27 cellular contexts compared by ENCODE assay signal in the genomic region with DNA sequence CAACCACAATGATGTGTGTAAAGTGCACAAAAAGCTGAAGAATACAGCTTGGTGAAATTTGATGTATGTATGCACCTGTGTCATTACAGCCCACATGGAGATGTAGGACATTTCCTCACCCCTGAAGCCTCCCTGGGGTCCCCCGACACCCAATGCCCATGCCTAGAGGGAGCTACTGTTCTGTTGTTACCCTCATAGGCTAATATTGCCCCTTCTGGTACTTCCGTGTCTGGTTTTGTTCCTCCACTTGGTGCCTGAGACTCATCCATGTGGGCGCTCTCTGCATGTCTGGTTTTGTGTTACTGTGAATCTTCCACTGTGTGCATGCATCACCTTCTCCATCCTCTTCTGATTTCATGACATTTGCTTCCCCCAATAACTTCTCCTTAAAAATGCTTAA. TPM values are rescaled to one million over a fixed set of nuclear protein-coding genes. Genes with fewer than 3 reads are reported as not detected.
"Had no signal": no experiment of that assay in that cellular context is flagged by ENCODE, and none has a peak within 500 bp of the region (broad histone marks: within the 10 kb centered on the region; RNA-seq: fewer than 3 reads in every experiment).

No MANE protein-coding gene starts in this region.

- H3K4me3 ChIP-seq: ascending aorta, esophagus muscularis mucosa, gastroesophageal sphincter, heart left ventricle, upper lobe of left lung had no signal

- DNase-seq: activated CD4-positive, alpha-beta T cell treated with anti-CD3 and anti-CD28 coated beads, Interleukin-2, amount 50 U/mL, for 1 hour; brain microvascular endothelial cell; caudate nucleus; effector CD8-positive, alpha-beta T cell; heart left ventricle; left ventricle myocardium superior; mammary epithelial cell; right cardiac atrium; stimulated activated CD4-positive, alpha-beta T cell treated with anti-CD3 and anti-CD28 coated beads, Interleukin-4, amount 100 ng/mL, for 24 hours; stimulated activated naive CD8-positive, alpha-beta T cell treated with anti-CD3 and anti-CD28 coated beads, Interleukin-15, Interleukin-2, amounts not matched to agents 100 U/mL and 50 U/mL, for 24 hours; T-helper 17 cell had no signal

- H3K4me1 ChIP-seq: ascending aorta, esophagus muscularis mucosa, gastroesophageal sphincter, heart left ventricle, parathyroid adenoma, upper lobe of left lung had no signal

- H3K27me3 ChIP-seq: ascending aorta, brain microvascular endothelial cell, upper lobe of left lung had no signal

- H3K27ac Mint-ChIP-seq: activated naive CD4-positive, alpha-beta T cell treated with anti-CD3 and anti-CD28 coated beads, Interleukin-2, amount 50 U/mL, for 72 hours; activated T-helper 1 cell treated with anti-CD3 and anti-CD28 coated beads, Interleukin-12 subunit alpha, Interleukin-12 subunit beta, Interleukin-2, Interleukin-4 antibody, amounts not matched to agents 30 ng/mL and 10 ng/mL and 1 ng/mL, durations not matched to agents 14 hours and 24 hours and 36 hours; dendritic cell treated with granulocyte-macrophage colony-stimulating factor and Interleukin-4, amounts not matched to agents 40 ng/mL and 50 ng/mL, for 4 days; nephron; T-helper 17 cell had no signal

- H3K36me3 ChIP-seq: ascending aorta, brain microvascular endothelial cell, esophagus muscularis mucosa, gastroesophageal sphincter, heart left ventricle, neutrophil, upper lobe of left lung had no signal

- H2AFZ ChIP-seq: parathyroid adenoma had no signal

- H3K27ac ChIP-seq: ascending aorta, brain microvascular endothelial cell, esophagus muscularis mucosa, gastroesophageal sphincter, heart left ventricle, neutrophil, parathyroid adenoma, upper lobe of left lung had no signal

- H3K9me3 ChIP-seq: neutrophil had no signal

- H3K9ac ChIP-seq: parathyroid adenoma had no signal

- ATAC-seq: activated CD4-positive, CD25-positive, alpha-beta regulatory T cell treated with anti-CD3 and anti-CD28 coated beads, Interleukin-2, amount 50 U/mL, for 24 hours; activated naive CD4-positive, alpha-beta T cell treated with anti-CD3 and anti-CD28 coated beads, Interleukin-2, amount 50 U/mL, for 72 hours; gastroesophageal sphincter; heart left ventricle; left ventricle myocardium superior; right cardiac atrium; stimulated activated naive CD8-positive, alpha-beta T cell treated with anti-CD3 and anti-CD28 coated beads, Interleukin-15, Interleukin-2, amounts not matched to agents 100 U/mL and 50 U/mL, for 24 hours; T-helper 17 cell had no signal

- H3K4me3 Mint-ChIP-seq: activated T-helper 1 cell treated with anti-CD3 and anti-CD28 coated beads, Interleukin-12 subunit alpha, Interleukin-12 subunit beta, Interleukin-2, Interleukin-4 antibody, amounts not matched to agents 30 ng/mL and 10 ng/mL and 1 ng/mL, durations not matched to agents 14 hours and 24 hours and 36 hours; dendritic cell treated with granulocyte-macrophage colony-stimulating factor and Interleukin-4, amounts not matched to agents 40 ng/mL and 50 ng/mL, for 4 days; nephron; T-helper 17 cell had no signal

- H3K4me1 Mint-ChIP-seq: T-helper 17 cell had no signal

- H3K79me2 ChIP-seq: parathyroid adenoma had no signal

RNA-seq across cellular contexts. Expression of gene TNFRSF13B, which starts 18.6 kb away (rescaled TPM):
- total RNA-seq: activated CD8-positive, alpha-beta memory T cell treated with anti-CD3 and anti-CD28 coated beads for 36 hours; activated naive CD4-positive, alpha-beta T cell treated with anti-CD3 and anti-CD28 coated beads, Interleukin-2, amount 50 U/mL, for 72 hours; activated T-helper 1 cell treated with anti-CD3 and anti-CD28 coated beads, Interleukin-12 subunit alpha, Interleukin-12 subunit beta, Interleukin-2, Interleukin-4 antibody, amounts not matched to agents 30 ng/mL and 10 ng/mL and 1 ng/mL, durations not matched to agents 14 hours and 24 hours and 36 hours; ascending aorta; endothelial cell of umbilical vein; heart left ventricle; left ventricle myocardium superior; mammary epithelial cell; myocyte; pulmonary artery endothelial cell; right cardiac atrium; subcutaneous adipose tissue had no signal
- polyA plus RNA-seq: endothelial cell of umbilical vein, heart left ventricle, mammary epithelial cell, right cardiac atrium had no signal
